ENCODE assay signal across 10 cellular contexts in the genomic region with DNA sequence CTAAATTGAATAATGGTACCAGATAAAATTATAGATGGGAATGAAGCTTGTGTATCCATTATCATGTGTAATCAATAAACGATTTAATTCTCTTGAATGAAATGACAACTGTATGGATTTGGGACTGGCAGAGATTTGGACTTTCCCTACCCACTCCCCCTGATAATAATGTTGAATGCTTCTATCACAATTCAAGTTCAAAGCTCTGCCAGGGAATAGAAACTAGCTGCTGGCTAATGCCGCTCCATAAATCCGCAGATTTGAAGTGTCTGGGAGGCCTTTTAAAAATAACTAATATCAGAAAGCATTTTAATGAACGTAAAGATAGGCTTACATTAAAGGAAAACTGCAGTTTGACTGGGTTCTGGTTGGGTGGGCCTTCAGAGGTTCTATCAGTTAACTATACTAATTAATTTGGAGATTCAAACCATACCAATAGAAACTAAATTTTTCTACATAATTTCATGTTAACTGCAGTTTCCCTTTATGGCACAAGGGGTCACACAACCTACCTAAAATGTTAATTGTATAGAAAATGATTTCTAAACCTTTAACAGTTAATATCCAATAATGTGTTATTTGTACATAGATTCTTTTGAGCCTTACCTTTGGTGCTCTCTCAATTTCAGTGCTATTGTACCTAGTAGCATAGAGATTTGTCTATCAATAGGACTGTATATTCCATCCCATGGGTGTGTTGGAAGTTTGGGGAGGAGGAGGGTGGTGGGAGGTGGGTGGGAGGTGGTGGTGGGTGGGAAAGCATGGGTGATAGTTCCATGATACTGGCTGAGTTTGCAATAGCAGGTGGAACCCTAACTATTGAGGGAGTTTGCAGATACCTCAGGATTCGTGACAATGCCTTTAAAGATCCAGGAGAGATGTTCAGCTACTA. TPM values are rescaled to one million over a fixed set of nuclear protein-coding genes. Genes with fewer than 3 reads are reported as not detected.
DNase-seq lines count a peak whose midpoint lies in the region; ATAC-seq, FAIRE-seq and TF ChIP-seq lines count a peak whose summit lies in the region.
"Had no signal": no experiment of that assay in that cellular context is flagged by ENCODE, and none has a peak within 500 bp of the region (broad histone marks: within the 10 kb centered on the region; RNA-seq: fewer than 3 reads in every experiment).

No MANE protein-coding gene starts in this region.

- intact Hi-C loops in MCF 10A (cut with micrococcal nuclease), result no loop called here
- intact Hi-C loops in breast epithelium (cut with DNase I; ENCODE audit: low total_unique reads), result loop anchor here (10.0 kb wide), 1 partner anchor 79 kb away; a partner anchor contains a TSS

- TF ChIP-seq POLR2A in breast epithelium (IDR thresholded peaks at IDR 0.05), result no peak
- TF ChIP-seq POLR2A in H54 (IDR thresholded peaks at IDR 0.05; ENCODE audit: low read depth, low read length), result no peak

- H3K4me1 ChIP-seq in breast epithelium (peaks cover 3 to 22% of the 10 kb centered on the region in 2 donors), hepatocyte (ENCODE audit: insufficient read depth) (peaks cover 35% of the 10 kb centered on the region)

- no peak for DNase-seq in MCF 10A (ENCODE audit: unreplicated experiment)
- DNase-seq in breast epithelium (ENCODE audit: low spot score in 2 of 2), result no peak
- no peak for DNase-seq in hepatocyte (ENCODE audit: low spot score)
- no peak for DNase-seq in type B pancreatic cell (ENCODE audit: extremely low spot score, unreplicated experiment)
- no peak for DNase-seq in H54 (ENCODE audit: insufficient read length, low spot score)
- no peak for DNase-seq in AG08396 (ENCODE audit: low spot score)
- DNase-seq: activated CD4-positive, alpha-beta T cell treated with anti-CD3 and anti-CD28 coated beads, Interleukin-2, amount 50 U/mL, for 4 hours; stimulated activated CD4-positive, alpha-beta T cell treated with anti-CD3 and anti-CD28 coated beads, Interleukin-2, amount 100 ng/mL, for 48 hours had no signal

- POLR2A ChIA-PET in MCF 10A (lab: Yijun Ruan, JAX), result interaction anchor here (0.9 to 3.2 kb wide), 12 partner anchors 7 to 74 kb away, joined by 3 to 19 read pairs (median 6); a partner anchor contains a TSS

- H3K4me1 Mint-ChIP-seq in MCF 10A (ENCODE audit: insufficient read depth, unreplicated experiment) (peaks cover 38% of the 10 kb centered on the region), type B pancreatic cell (ENCODE audit: unreplicated experiment) (peaks cover 48% of the 10 kb centered on the region)

- no peak for ATAC-seq in GM21447 (IDR thresholded peaks at IDR 0.05; ENCODE audit: unreplicated experiment)

- no peak overlapping the region for H2AFZ ChIP-seq in hepatocyte

- H3K36me3 ChIP-seq in breast epithelium (no peaks in the 10 kb centered on the region), hepatocyte (replicated peaks; ENCODE audit: insufficient read depth, low read depth) (no peaks in the 10 kb centered on the region)

- H3K27me3 Mint-ChIP-seq in MCF 10A (ENCODE audit: insufficient read depth, unreplicated experiment) (no peaks in the 10 kb centered on the region), type B pancreatic cell (no peaks in the 10 kb centered on the region)

- peak overlapping the region; percentile 94 for H3K4me2 ChIP-seq in hepatocyte

- H3K79me2 ChIP-seq in hepatocyte, result peaks cover 44% of the 10 kb centered on the region

- BruUV-seq in MCF 10A (replicated peaks; lab: Mats Ljungman, UMichigan), result no TSS peak

- peaks cover 62% of the 10 kb centered on the region for H4K20me1 ChIP-seq in hepatocyte (ENCODE audit: insufficient read depth, poor library complexity, severe bottlenecking)

- TF ChIP-seq CTCF in MCF 10A (IDR thresholded peaks at IDR 0.05; ENCODE audit: unreplicated experiment), result peak; percentile 5
- no peak for TF ChIP-seq CTCF in breast epithelium (IDR thresholded peaks at IDR 0.05)
- peak; percentile 14; the same call in 1 of the 2 replicates for TF ChIP-seq CTCF in WI38 (IDR thresholded peaks at IDR 0.05; ENCODE audit: low read depth, low read length)
- TF ChIP-seq CTCF in hepatocyte (IDR thresholded peaks at IDR 0.05; ENCODE audit: poor library complexity), result peak; percentile 45
- TF ChIP-seq CTCF in type B pancreatic cell (conservative IDR thresholded peaks at IDR 0.05), result peak; percentile 69

- WGBS in hepatocyte (ENCODE audit: low lambda C conversion rate, missing lambda C conversion rate), result 67% methylated on average over 5 of the region's 5 CpGs

- peak overlapping the region in 1 of 3 donors; percentile 23 for H3K4me3 ChIP-seq in breast epithelium
- H3K4me3 ChIP-seq in WI38 (ENCODE audit: low read depth, low read length), result no peak overlapping the region
- H3K4me3 ChIP-seq in hepatocyte, result no peak overlapping the region

- FAIRE-seq in H54 (lab: Jason Lieb, UNC), result no peak

- H3K9me3 Mint-ChIP-seq in MCF 10A (ENCODE audit: unreplicated experiment), result no peaks in the 10 kb centered on the region
- H3K9me3 Mint-ChIP-seq in type B pancreatic cell, result no peaks in the 10 kb centered on the region

- H3K27ac ChIP-seq in breast epithelium (no peak overlapping the region), hepatocyte (peak overlapping the region; percentile 54)

- H3K9me2 ChIP-seq in hepatocyte (replicated peaks; ENCODE audit: insufficient read depth), result no peaks in the 10 kb centered on the region

- H3K4me3 Mint-ChIP-seq in MCF 10A (ENCODE audit: unreplicated experiment) (no peak overlapping the region), type B pancreatic cell (no peak overlapping the region)

- H3K27me3 ChIP-seq in breast epithelium (no peaks in the 10 kb centered on the region), hepatocyte (no peaks in the 10 kb centered on the region)

- H3K9me3 ChIP-seq in breast epithelium (no peaks in the 10 kb centered on the region), hepatocyte (ENCODE audit: low read depth) (no peaks in the 10 kb centered on the region)

- H3K27ac Mint-ChIP-seq in MCF 10A (ENCODE audit: low read depth, unreplicated experiment) (no peak overlapping the region), type B pancreatic cell (peak overlapping the region; percentile 74)

- H3K36me3 Mint-ChIP-seq in MCF 10A (ENCODE audit: insufficient read depth, unreplicated experiment), result peaks cover 8% of the 10 kb centered on the region
- peaks cover 41% of the 10 kb centered on the region for H3K36me3 Mint-ChIP-seq in type B pancreatic cell

- CTCF ChIA-PET in MCF 10A (lab: Yijun Ruan, JAX), result interaction anchor here (0.6 to 2.8 kb wide), 14 partner anchors 14 to 112 kb away, joined by 3 to 21 read pairs (median 4); a partner anchor contains a TSS

RNA-seq across cellular contexts. Expression of a gene that starts 4.9 kb away (rescaled TPM):
- total RNA-seq in MCF 10A (2022), result 1,158 and 1,435 TPM in 2 replicates
- total RNA-seq in breast epithelium, result 100 to 1,000 TPM; 387 to 571 (median 477) TPM
- total RNA-seq in hepatocyte, result 467 and 721 TPM in 2 replicates
- 482 and 531 TPM in 2 replicates for polyA plus RNA-seq in hepatocyte
- total RNA-seq in type B pancreatic cell (ENCODE audit: low replicate concordance), result 1,366 and 2,469 TPM in 2 replicates

RNA-seq across cellular contexts. Expression of a gene that starts 5.5 kb away (rescaled TPM):
- total RNA-seq in MCF 10A (2022) (109 and 112 TPM in 2 replicates), breast epithelium (10 to 100 TPM; 22.4 to 45.8 (median 31.8) TPM), hepatocyte (58.2 and 60.1 TPM in 2 replicates), type B pancreatic cell (ENCODE audit: low replicate concordance) (87.8 and 227 TPM in 2 replicates)
- polyA plus RNA-seq in hepatocyte, result 21.9 and 23.3 TPM in 2 replicates

RNA-seq across cellular contexts. Expression of a gene that starts 15.4 kb away (rescaled TPM):
- 0.40 and 0.64 TPM in 2 replicates for total RNA-seq in MCF 10A (2022)
- total RNA-seq in breast epithelium, result under 1 TPM; 0.15 to 0.48 (median 0.33) TPM
- total RNA-seq in hepatocyte, result 0.44 TPM in 1 of 2 replicates, not detected in the other
- polyA plus RNA-seq in hepatocyte, result 0.83 TPM in 1 of 2 replicates, not detected in the other
- 0.24 and 0.65 TPM in 2 replicates for total RNA-seq in type B pancreatic cell (ENCODE audit: low replicate concordance)

RNA-seq across cellular contexts. Expression of a gene that starts 39.5 kb away (rescaled TPM):
- 207 and 299 TPM in 2 replicates for total RNA-seq in MCF 10A (2022)
- total RNA-seq in breast epithelium, result 100 to 1,000 TPM in 1 of 3 donors, 10 to 100 TPM in 2; 70.9 to 109 (median 90.1) TPM
- total RNA-seq in hepatocyte, result 164 and 220 TPM in 2 replicates
- polyA plus RNA-seq in hepatocyte, result 207 and 224 TPM in 2 replicates
- 196 and 229 TPM in 2 replicates for total RNA-seq in type B pancreatic cell (ENCODE audit: low replicate concordance)

Comparison
In these comparisons a context has a peak if more than half of its experiments do, and no peak if none do; other contexts are left out.
1. CTCF ChIP-seq: peak in MCF 10A (single experiment), WI38 (single experiment), hepatocyte (single experiment) and type B pancreatic cell (single experiment); none in breast epithelium (0 of 3).